ENCODE assay signal across 8 cellular contexts in the genomic region with DNA sequence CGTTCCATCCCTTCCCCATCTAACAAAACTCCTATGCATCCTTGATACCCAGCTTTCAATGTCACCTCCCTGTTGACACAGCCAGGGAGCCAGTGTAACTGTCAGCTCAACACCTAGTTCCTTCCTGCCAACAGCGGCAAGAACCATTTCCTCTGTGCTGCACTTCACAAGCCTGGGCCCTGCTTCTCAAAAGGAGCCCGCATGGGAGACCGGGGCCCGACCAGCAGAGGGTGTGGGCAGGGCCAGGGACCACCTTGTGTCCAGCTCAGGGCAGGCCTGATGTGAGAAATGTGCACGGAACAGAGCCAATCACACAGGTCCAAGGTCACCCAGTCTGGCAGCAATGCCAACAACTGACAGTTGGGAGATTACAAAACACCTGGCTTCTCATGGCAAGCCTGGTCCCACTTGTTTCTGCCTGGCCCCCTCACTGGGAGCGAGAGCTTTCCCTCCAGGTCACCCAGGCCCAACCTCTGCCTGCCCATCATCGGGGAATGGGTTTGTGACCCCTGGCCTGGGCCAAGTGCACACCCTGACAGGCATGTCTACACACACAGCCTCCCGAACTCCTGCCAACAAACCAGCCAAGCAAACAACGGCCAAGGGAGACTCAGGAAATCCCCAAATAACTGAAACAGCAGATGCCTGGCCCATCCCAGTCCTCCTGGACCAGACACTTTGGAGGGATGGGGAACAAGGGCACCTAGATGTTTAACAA. TPM values are rescaled to one million over a fixed set of nuclear protein-coding genes. Genes with fewer than 3 reads are reported as not detected.
DNase-seq lines count a peak whose midpoint lies in the region; FAIRE-seq and TF ChIP-seq lines count a peak whose summit lies in the region.

No MANE protein-coding gene starts in this region.

- CTCF ChIA-PET in HEK293 (lab: Yijun Ruan, JAX) = interaction anchor here (1.4 kb wide), 1 partner anchor 9 kb away, joined by 9 read pairs; no protein-coding TSS in a partner anchor
- CTCF ChIA-PET in activated CD4-positive, alpha-beta T cell treated with anti-CD3 and anti-CD28 coated beads, Interleukin-2, amount 10 ng/mL, durations not matched to agents 7 days and 5 days (lab: Charles Lee) = interaction anchor here (0.7 to 4.8 kb wide), 7 partner anchors 9 to 172 kb away, joined by 3 to 31 read pairs (median 5); a partner anchor contains a TSS

- peak overlapping the region; percentile 94 for H3K4me3 Mint-ChIP-seq in activated CD4-positive, alpha-beta T cell treated with anti-CD3 and anti-CD28 coated beads, Interleukin-2, amount 10 ng/mL, durations not matched to agents 7 days and 5 days

- POLR2A ChIA-PET in HEK293 (lab: Yijun Ruan, JAX) = no interaction called here
- POLR2A ChIA-PET in activated CD4-positive, alpha-beta T cell treated with anti-CD3 and anti-CD28 coated beads, Interleukin-2, amount 10 ng/mL, durations not matched to agents 7 days and 5 days (lab: Charles Lee) = no interaction called here

- H3K9me3 ChIP-seq in HEK293 (ENCODE audit: control insufficient read depth, insufficient read depth, low read depth, low read length) = no peaks in the 10 kb centered on the region
- H3K9me3 ChIP-seq in esophagus (ENCODE audit: control insufficient read depth in 2 of 2, insufficient read depth in 1 of 2, low read depth in 1 of 2, low read length in 1 of 2) = no peaks in the 10 kb centered on the region
- no peaks in the 10 kb centered on the region for H3K9me3 ChIP-seq in HAP-1

- H3K27ac Mint-ChIP-seq in activated CD4-positive, alpha-beta T cell treated with anti-CD3 and anti-CD28 coated beads, Interleukin-2, amount 10 ng/mL, durations not matched to agents 7 days and 5 days = peak overlapping the region; percentile 100

- DNase-seq in activated CD4-positive, alpha-beta T cell treated with anti-CD3 and anti-CD28 coated beads, Interleukin-2, amount 10 ng/mL, durations not matched to agents 7 days and 5 days = peak; percentile 72
- no peak for DNase-seq in urothelium cell line (ENCODE audit: low spot score)
- DNase-seq in HAP-1 (ENCODE audit: low spot score in 2 of 2) = no peak
- no peak for DNase-seq in effector CD8-positive, alpha-beta T cell (lab: John Stamatoyannopoulos, UW)

- WGBS in esophagus, 2 donors = 4% methylated on average over 10 of the region's 10 CpGs

- 0 out of 2 replicates have a peak, but pooled peaks cover 8% of the 10 kb centered on the region for H3K4me1 ChIP-seq in HEK293 (ENCODE audit: control insufficient read depth, insufficient read depth, low read length)
- peaks cover 8 to 47% of the 10 kb centered on the region in 2 donors for H3K4me1 ChIP-seq in esophagus (ENCODE audit: control insufficient read depth in 2 of 2, insufficient read depth in 2 of 2, low read length in 1 of 2)
- peaks cover 33% of the 10 kb centered on the region for H3K4me1 ChIP-seq in rectal smooth muscle tissue (ENCODE audit: control insufficient read depth, insufficient read depth, low read length)
- H3K4me1 ChIP-seq in HAP-1 = peaks cover 22% of the 10 kb centered on the region

- H3K4me1 Mint-ChIP-seq in activated CD4-positive, alpha-beta T cell treated with anti-CD3 and anti-CD28 coated beads, Interleukin-2, amount 10 ng/mL, durations not matched to agents 7 days and 5 days = peaks cover 56% of the 10 kb centered on the region

- H3K36me3 ChIP-seq in HEK293 (ENCODE audit: control insufficient read depth in 2 of 2, insufficient read depth in 1 of 2, low read length in 2 of 2) (peaks cover 0 to 35% of the 10 kb centered on the region in 2 experiments; a peak in 1 of 3 replicates), esophagus (ENCODE audit: control insufficient read depth in 2 of 2, insufficient read depth in 2 of 2, low read length in 1 of 2) (peaks cover 0 to 27% of the 10 kb centered on the region in 2 donors), rectal smooth muscle tissue (ENCODE audit: control insufficient read depth, insufficient read depth, low read length) (peaks cover 8% of the 10 kb centered on the region), HAP-1 (replicated peaks) (peaks cover 28% of the 10 kb centered on the region)

- H3K4me3 ChIP-seq in HEK293 (ENCODE audit: low read depth, low read length) (no peak overlapping the region), esophagus (ENCODE audit: low read depth in 1 of 2, low read length in 2 of 2) (peak overlapping the region in 1 of 2 donors; percentile 4), rectal smooth muscle tissue (ENCODE audit: low read length) (peak overlapping the region; percentile 85), HAP-1 (no peak overlapping the region)

- peaks cover 46% of the 10 kb centered on the region for H3K36me3 Mint-ChIP-seq in activated CD4-positive, alpha-beta T cell treated with anti-CD3 and anti-CD28 coated beads, Interleukin-2, amount 10 ng/mL, durations not matched to agents 7 days and 5 days (ENCODE audit: low read depth)

- no peaks in the 10 kb centered on the region for H3K27me3 ChIP-seq in esophagus (ENCODE audit: control insufficient read depth in 1 of 2, insufficient read depth in 2 of 2, low read length in 2 of 2)
- H3K27me3 ChIP-seq in rectal smooth muscle tissue (ENCODE audit: control insufficient read depth, insufficient read depth, low read length) = no peaks in the 10 kb centered on the region
- H3K27me3 ChIP-seq in HAP-1 (ENCODE audit: low read depth) = no peaks in the 10 kb centered on the region

- peak overlapping the region; percentile 84 for H3K27ac ChIP-seq in 22Rv1
- H3K27ac ChIP-seq in HEK293 (ENCODE audit: extremely low read depth, low read depth, low read length) = 0 out of 2 replicates have a peak overlapping the region, but pooled peaks have one; percentile 13
- peak overlapping the region; percentile 94 to 99 for H3K27ac ChIP-seq in esophagus (ENCODE audit: low read depth in 2 of 2, low read length in 1 of 2)
- H3K27ac ChIP-seq in rectal smooth muscle tissue (ENCODE audit: low read depth, low read length) = peak overlapping the region; percentile 99

- no peak overlapping the region for H3K9ac ChIP-seq in rectal smooth muscle tissue (ENCODE audit: low read length)

- H3K9me3 Mint-ChIP-seq in activated CD4-positive, alpha-beta T cell treated with anti-CD3 and anti-CD28 coated beads, Interleukin-2, amount 10 ng/mL, durations not matched to agents 7 days and 5 days = no peaks in the 10 kb centered on the region

- in situ Hi-C loops in HAP-1 (cut with MboI; ENCODE audit: low sequenced_read_pairs) = no loop called here

- FAIRE-seq in urothelium cell line (lab: Jason Lieb, UNC) = no peak

- TF ChIP-seq CTCF in 22Rv1 (IDR thresholded peaks at IDR 0.05) = no peak
- TF ChIP-seq CTCF in HEK293 (tag by site-specific recombination; IDR thresholded peaks at IDR 0.05) = no peak

- no peaks in the 10 kb centered on the region for H3K27me3 Mint-ChIP-seq in activated CD4-positive, alpha-beta T cell treated with anti-CD3 and anti-CD28 coated beads, Interleukin-2, amount 10 ng/mL, durations not matched to agents 7 days and 5 days

TF ChIP-seq in HEK293, 187 proteins besides CTCF, POLR2A, EP300 and RAD21 (continues in another document):
- TF ChIP-seq ZFP3 (tag by site-specific recombination; IDR thresholded peaks at IDR 0.05; ENCODE audit: low read depth) (peak; percentile 68; the same call in 1 of the 2 replicates), ZNF776 (tag by site-specific recombination; IDR thresholded peaks at IDR 0.05; ENCODE audit: borderline replicate concordance) (no peak), ZNF10 (tag by site-specific recombination; IDR thresholded peaks at IDR 0.05) (no peak), ZNF202 (tag by site-specific recombination; IDR thresholded peaks at IDR 0.05; ENCODE audit: borderline replicate concordance) (no peak), ZBTB8A (tag by site-specific recombination; IDR thresholded peaks at IDR 0.05) (no peak), ZNF658 (tag by site-specific recombination; IDR thresholded peaks at IDR 0.05) (no peak), ZFP37 (tag by site-specific recombination; IDR thresholded peaks at IDR 0.05) (no peak), ZNF660 (tag by site-specific recombination; IDR thresholded peaks at IDR 0.05) (no peak), ZNF600 (tag by site-specific recombination; IDR thresholded peaks at IDR 0.05) (0 out of 2 replicates have a peak, but pooled peaks have one; percentile 30), ZNF416 (tag by site-specific recombination; IDR thresholded peaks at IDR 0.05) (no peak), ZNF48 (tag by site-specific recombination; IDR thresholded peaks at IDR 0.05) (no peak)
- TF ChIP-seq, protein P1, sequence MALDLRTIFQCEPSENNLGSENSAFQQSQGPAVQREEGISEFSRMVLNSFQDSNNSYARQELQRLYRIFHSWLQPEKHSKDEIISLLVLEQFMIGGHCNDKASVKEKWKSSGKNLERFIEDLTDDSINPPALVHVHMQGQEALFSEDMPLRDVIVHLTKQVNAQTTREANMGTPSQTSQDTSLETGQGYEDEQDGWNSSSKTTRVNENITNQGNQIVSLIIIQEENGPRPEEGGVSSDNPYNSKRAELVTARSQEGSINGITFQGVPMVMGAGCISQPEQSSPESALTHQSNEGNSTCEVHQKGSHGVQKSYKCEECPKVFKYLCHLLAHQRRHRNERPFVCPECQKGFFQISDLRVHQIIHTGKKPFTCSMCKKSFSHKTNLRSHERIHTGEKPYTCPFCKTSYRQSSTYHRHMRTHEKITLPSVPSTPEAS (tag by site-specific recombination; IDR thresholded peaks at IDR 0.05) = peak; percentile 82

RNA-seq across cellular contexts. Expression of a gene that starts 3.1 kb away (rescaled TPM):
- 100 to 1,000 TPM; 137 TPM for total RNA-seq in activated CD4-positive, alpha-beta T cell treated with anti-CD3 and anti-CD28 coated beads, Interleukin-2, amount 10 ng/mL, durations not matched to agents 7 days and 5 days
- polyA plus RNA-seq in esophagus = 10 to 100 TPM; 12.9 to 24.0 TPM

RNA-seq across cellular contexts. Expression of a gene that starts 15.1 kb away (rescaled TPM):
- 1 to 10 TPM; 1.3 to 2.4 TPM for total RNA-seq in activated CD4-positive, alpha-beta T cell treated with anti-CD3 and anti-CD28 coated beads, Interleukin-2, amount 10 ng/mL, durations not matched to agents 7 days and 5 days
- under 1 TPM; 0.01 to 0.08 TPM for polyA plus RNA-seq in esophagus

Comparison
In these comparisons a context has a peak if more than half of its experiments do, and no peak if none do; other contexts are left out.
1. H3K27ac ChIP-seq: peak in every context shown above with its lines; median percentile 99 in rectal smooth muscle tissue; 96 in esophagus; 84 in 22Rv1; 13 in HEK293.